ENCODE assay signal across 26 cellular contexts in the genomic region with DNA sequence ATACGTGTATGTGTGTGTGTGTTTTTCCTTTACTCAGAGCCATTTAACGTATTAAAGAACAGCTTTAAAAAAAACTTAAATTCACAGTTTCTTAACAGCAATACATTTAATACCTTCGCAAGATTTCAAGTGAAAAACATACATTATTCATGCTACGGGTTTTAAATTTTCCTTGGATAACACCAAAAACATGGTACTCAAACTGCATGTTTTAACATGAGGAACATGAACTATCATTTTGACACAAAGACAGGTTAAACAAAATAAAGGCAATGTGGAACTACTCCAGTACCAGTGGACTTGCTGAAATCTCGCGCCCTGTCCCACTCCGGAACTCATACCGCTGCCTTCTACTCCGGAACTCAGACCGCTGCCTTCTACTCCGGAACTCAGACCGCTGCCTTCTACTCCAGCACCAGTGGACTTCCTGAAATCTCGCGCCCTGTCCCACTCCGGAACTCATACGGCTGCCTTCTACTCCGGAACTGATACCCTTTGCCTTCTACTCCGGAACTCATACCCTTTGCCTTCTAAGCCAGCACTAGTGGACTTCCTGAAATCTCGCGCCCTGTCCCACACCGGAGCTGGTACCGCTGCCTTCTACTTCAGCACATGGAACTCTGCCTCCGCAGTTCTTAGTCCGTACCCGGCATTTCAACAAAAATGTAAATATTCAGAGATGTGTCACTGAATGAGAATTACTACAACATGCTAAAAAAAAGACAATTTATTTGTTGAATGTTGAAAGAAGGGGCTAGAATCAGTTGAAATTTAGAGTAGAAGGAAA.
"Had no signal": no experiment of that assay in that cellular context is flagged by ENCODE, and none has a peak within 500 bp of the region (broad histone marks: within the 10 kb centered on the region; RNA-seq: fewer than 3 reads in every experiment).

No MANE protein-coding gene starts in this region.

- H3K9me3 ChIP-seq: Peyer's patch had no signal

- DNase-seq: activated B cell treated with CpG ODN at 0.5 μM for 24 hours; activated CD4-positive, alpha-beta T cell treated with anti-CD3 and anti-CD28 coated beads for 1 hour; activated CD4-positive, alpha-beta T cell treated with anti-CD3 and anti-CD28 coated beads, Interleukin-2, amount 10 ng/mL, durations not matched to agents 24 days and 14 days; activated CD4-positive, alpha-beta T cell treated with anti-CD3 and anti-CD28 coated beads, Interleukin-2, amount 50 U/mL, for 48 hours; activated CD8-positive, alpha-beta memory T cell treated with anti-CD3 and anti-CD28 coated beads, Interleukin-2, amount 10 ng/mL, durations not matched to agents 7 days and 5 days; activated effector memory CD4-positive, alpha-beta T cell treated with Interleukin-2 at 50 U/mL for 16 hours; activated naive CD4-positive, alpha-beta T cell; activated T-cell treated with anti-CD3 and anti-CD28 coated beads, Interleukin-2, amount 50 U/mL, for 24 hours; aorta; caudate nucleus; KBM-7; NCI-H1092; NCI-H1417; NCI-H1930; NCI-H2171; NCI-H2227 treated with DMSO at 0.1 percent for 48 hours; NCI-H526; NCI-H774; NK-92 treated with Interleukin-12 subunit alpha and Interleukin-12 subunit beta, amount 100 ng/mL, for 24 hours; Peyer's patch; SHP77; T-cell; T-helper 2 cell; T1000 had no signal

- H3K27me3 ChIP-seq: breast epithelium, Peyer's patch had no signal

- H3K4me3 ChIP-seq: breast epithelium, Peyer's patch, SK-N-MC had no signal

- H3K27ac ChIP-seq: breast epithelium, Peyer's patch, SK-N-MC had no signal

- ATAC-seq: activated CD8-positive, alpha-beta memory T cell treated with anti-CD3 and anti-CD28 coated beads, Interleukin-2, amount 10 ng/mL, durations not matched to agents 7 days and 5 days; T-cell had no signal

- H3K36me3 ChIP-seq: breast epithelium, Peyer's patch had no signal

- H3K4me1 ChIP-seq: breast epithelium, Peyer's patch had no signal
